2 cellular contexts compared by ENCODE assay signal in genomic region chr1:36456391-36456928, GRCh38.
TF ChIP-seq lines count a peak whose summit lies in the region.

No MANE protein-coding gene starts in this region.

TF ChIP-seq in K562, 482 proteins besides CTCF, POLR2A, EP300 and RAD21:
- TF ChIP-seq SMARCA5 (IDR thresholded peaks at IDR 0.05) (0 out of 2 replicates have a peak, but pooled peaks have one; percentile 67), TAF9B (IDR thresholded peaks at IDR 0.05; ENCODE audit: partially characterized antibody) (no peak), CHD4 (IDR thresholded peaks at IDR 0.05; ENCODE audit: insufficient read depth, insufficient replicate concordance, low read depth, low read length, poor library complexity, severe bottlenecking) (peak; percentile 84), NR3C1 (CRISPR knock-in tag; IDR thresholded peaks at IDR 0.05) (no peak), ERF (CRISPR knock-in tag; IDR thresholded peaks at IDR 0.05) (no peak), JUND (IDR thresholded peaks at IDR 0.05; ENCODE audit: borderline replicate concordance, low read depth, low read length) (no peak), JUND (tag; IDR thresholded peaks at IDR 0.05; ENCODE audit: borderline replicate concordance, low read depth, low read length) (no peak), NELFE (IDR thresholded peaks at IDR 0.05; ENCODE audit: insufficient read depth, insufficient read length) (no peak), FUS (optimal IDR thresholded peaks at IDR 0.05; ENCODE audit: low read depth, low read length) (no peak), U2AF1 (optimal IDR thresholded peaks at IDR 0.05; ENCODE audit: low read depth, low read length) (no peak), RBM25 (IDR thresholded peaks at IDR 0.05; ENCODE audit: low read depth, low read length, severe bottlenecking) (peak; percentile 83), GATA2 (CRISPR knock-in tag; IDR thresholded peaks at IDR 0.05) (peak; percentile 48; the same call in 1 of the 2 replicates), ZNF57 (CRISPR knock-in tag; IDR thresholded peaks at IDR 0.05) (no peak), TEAD4 (IDR thresholded peaks at IDR 0.05; ENCODE audit: low read length) (no peak), TEAD4 (CRISPR knock-in tag; IDR thresholded peaks at IDR 0.05; ENCODE audit: borderline replicate concordance) (no peak), BRD4 (IDR thresholded peaks at IDR 0.05) (no peak), KDM1A (IDR thresholded peaks at IDR 0.05) (peak in 1 of 2 experiments; percentile 66; a peak in 3 of 4 replicates), PCBP1 (IDR thresholded peaks at IDR 0.05; ENCODE audit: low read depth, low read length, poor library complexity, severe bottlenecking) (no peak), RCOR1 (IDR thresholded peaks at IDR 0.05; ENCODE audit: borderline replicate concordance in 1 of 2, low read depth in 2 of 2, low read length in 2 of 2) (0 out of 4 replicates have a peak, but pooled peaks of 1 of the 2 experiments have one; percentile 19), ZNF79 (CRISPR knock-in tag; IDR thresholded peaks at IDR 0.05; ENCODE audit: low read depth) (no peak), NR4A1 (CRISPR knock-in tag; IDR thresholded peaks at IDR 0.05) (no peak), NR4A1 (tag; IDR thresholded peaks at IDR 0.05) (no peak), ZNF586 (CRISPR knock-in tag; conservative IDR thresholded peaks at IDR 0.05) (no peak), SNIP1 (IDR thresholded peaks at IDR 0.05; ENCODE audit: low read depth) (no peak), NFYB (IDR thresholded peaks at IDR 0.05; ENCODE audit: extremely low read depth, insufficient read length) (no peak), BRF2 (IDR thresholded peaks at IDR 0.05; ENCODE audit: borderline replicate concordance, insufficient read depth, insufficient read length) (no peak), HBP1 (CRISPR knock-in tag; IDR thresholded peaks at IDR 0.05) (no peak), TSC22D4 (tag; IDR thresholded peaks at IDR 0.05) (no peak), ZZZ3 (IDR thresholded peaks at IDR 0.05) (no peak), HDAC2 (IDR thresholded peaks at IDR 0.05) (0 out of 2 replicates have a peak, but pooled peaks have one; percentile 28), SOX6 (IDR thresholded peaks at IDR 0.05) (no peak), EWSR1 (IDR thresholded peaks at IDR 0.05; ENCODE audit: borderline replicate concordance, low read depth, partially characterized antibody) (no peak), BCOR (IDR thresholded peaks at IDR 0.05) (peak; percentile 91), CBFA2T2 (conservative IDR thresholded peaks at IDR 0.05) (no peak), ZNF699 (CRISPR knock-in tag; IDR thresholded peaks at IDR 0.05; ENCODE audit: insufficient replicate concordance) (no peak), ADNP (tag; IDR thresholded peaks at IDR 0.05) (peak; percentile 88)
- TF ChIP-seq, protein P1, sequence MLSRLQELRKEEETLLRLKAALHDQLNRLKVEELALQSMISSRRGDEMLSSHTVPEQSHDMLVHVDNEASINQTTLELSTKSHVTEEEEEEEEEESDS (CRISPR knock-in tag; IDR thresholded peaks at IDR 0.05): no peak
- TF ChIP-seq, protein P2, sequence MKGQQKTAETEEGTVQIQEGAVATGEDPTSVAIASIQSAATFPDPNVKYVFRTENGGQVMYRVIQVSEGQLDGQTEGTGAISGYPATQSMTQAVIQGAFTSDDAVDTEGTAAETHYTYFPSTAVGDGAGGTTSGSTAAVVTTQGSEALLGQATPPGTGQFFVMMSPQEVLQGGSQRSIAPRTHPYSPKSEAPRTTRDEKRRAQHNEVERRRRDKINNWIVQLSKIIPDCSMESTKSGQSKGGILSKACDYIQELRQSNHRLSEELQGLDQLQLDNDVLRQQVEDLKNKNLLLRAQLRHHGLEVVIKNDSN (CRISPR knock-in tag; IDR thresholded peaks at IDR 0.05): no peak

TF ChIP-seq in SK-N-SH, 30 proteins besides CTCF, POLR2A, EP300 and RAD21:
- TF ChIP-seq MAX (IDR thresholded peaks at IDR 0.05; ENCODE audit: low read depth) (no peak), YY1 (IDR thresholded peaks at IDR 0.05; ENCODE audit: low read depth) (no peak), TEAD4 (IDR thresholded peaks at IDR 0.05; ENCODE audit: borderline replicate concordance, insufficient read depth) (no peak), FOSL2 (IDR thresholded peaks at IDR 0.05; ENCODE audit: borderline replicate concordance, low read depth) (no peak), PBX3 (IDR thresholded peaks at IDR 0.05) (no peak), RCOR1 (IDR thresholded peaks at IDR 0.05; ENCODE audit: low read length) (no peak), NFIC (IDR thresholded peaks at IDR 0.05; ENCODE audit: borderline replicate concordance) (no peak), CHD2 (IDR thresholded peaks at IDR 0.05; ENCODE audit: low read length, partially characterized antibody) (no peak), MXI1 (IDR thresholded peaks at IDR 0.05; ENCODE audit: low read depth, low read length) (no peak), GABPA (IDR thresholded peaks at IDR 0.05; ENCODE audit: low read depth) (no peak), REST (IDR thresholded peaks at IDR 0.05; ENCODE audit: low read depth, low read length) (no peak), MEF2A (IDR thresholded peaks at IDR 0.05; ENCODE audit: borderline replicate concordance, low read depth) (no peak), SMC3 (IDR thresholded peaks at IDR 0.05; ENCODE audit: low read depth, low read length) (no peak), EZH2phosphoT487 (IDR thresholded peaks at IDR 0.05; ENCODE audit: borderline replicate concordance, low read depth) (no peak), JUND (IDR thresholded peaks at IDR 0.05) (no peak), TCF12 (IDR thresholded peaks at IDR 0.05) (no peak), NRF1 (IDR thresholded peaks at IDR 0.05; ENCODE audit: low read depth, low read length) (no peak)
- TF ChIP-seq, protein P3, sequence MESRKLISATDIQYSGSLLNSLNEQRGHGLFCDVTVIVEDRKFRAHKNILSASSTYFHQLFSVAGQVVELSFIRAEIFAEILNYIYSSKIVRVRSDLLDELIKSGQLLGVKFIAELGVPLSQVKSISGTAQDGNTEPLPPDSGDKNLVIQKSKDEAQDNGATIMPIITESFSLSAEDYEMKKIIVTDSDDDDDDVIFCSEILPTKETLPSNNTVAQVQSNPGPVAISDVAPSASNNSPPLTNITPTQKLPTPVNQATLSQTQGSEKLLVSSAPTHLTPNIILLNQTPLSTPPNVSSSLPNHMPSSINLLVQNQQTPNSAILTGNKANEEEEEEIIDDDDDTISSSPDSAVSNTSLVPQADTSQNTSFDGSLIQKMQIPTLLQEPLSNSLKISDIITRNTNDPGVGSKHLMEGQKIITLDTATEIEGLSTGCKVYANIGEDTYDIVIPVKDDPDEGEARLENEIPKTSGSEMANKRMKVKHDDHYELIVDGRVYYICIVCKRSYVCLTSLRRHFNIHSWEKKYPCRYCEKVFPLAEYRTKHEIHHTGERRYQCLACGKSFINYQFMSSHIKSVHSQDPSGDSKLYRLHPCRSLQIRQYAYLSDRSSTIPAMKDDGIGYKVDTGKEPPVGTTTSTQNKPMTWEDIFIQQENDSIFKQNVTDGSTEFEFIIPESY (IDR thresholded peaks at IDR 0.05; ENCODE audit: borderline replicate concordance, low read depth): no peak
